ENCODE assay signal across 3 cellular contexts in genomic region chr7:47241112-47242065, GRCh38.
TF ChIP-seq lines count a peak whose summit lies in the region.

No MANE protein-coding gene starts in this region.

TF ChIP-seq in liver, 16 proteins besides CTCF, POLR2A, EP300 and RAD21:
- TF ChIP-seq NR2F2 (IDR thresholded peaks at IDR 0.05) (peak; percentile 21), SP1 (IDR thresholded peaks at IDR 0.05) (no peak), TAF1 (conservative IDR thresholded peaks at IDR 0.05) (no peak)

TF ChIP-seq in HepG2, 621 proteins besides CTCF, POLR2A, EP300 and RAD21:
- TF ChIP-seq ELF1 (CRISPR knock-in tag; IDR thresholded peaks at IDR 0.05) (no peak), ZNF552 (CRISPR knock-in tag; IDR thresholded peaks at IDR 0.05; ENCODE audit: borderline replicate concordance) (no peak), HNRNPUL1 (IDR thresholded peaks at IDR 0.05; ENCODE audit: low read depth, low read length) (no peak), RARA (CRISPR knock-in tag; IDR thresholded peaks at IDR 0.05) (no peak), NKX3-1 (CRISPR knock-in tag; IDR thresholded peaks at IDR 0.05) (no peak), ZNF407 (CRISPR knock-in tag; IDR thresholded peaks at IDR 0.05; ENCODE audit: not compliant biosample characterization) (no peak), LCORL (IDR thresholded peaks at IDR 0.05) (no peak), LCORL (CRISPR knock-in tag; IDR thresholded peaks at IDR 0.05) (no peak), ZNF530 (CRISPR knock-in tag; IDR thresholded peaks at IDR 0.05; ENCODE audit: low read depth) (no peak), ARID2 (CRISPR knock-in tag; IDR thresholded peaks at IDR 0.05; ENCODE audit: borderline replicate concordance) (no peak), NFYB (CRISPR knock-in tag; IDR thresholded peaks at IDR 0.05) (no peak), PCBP1 (IDR thresholded peaks at IDR 0.05; ENCODE audit: borderline replicate concordance, low read depth, low read length) (no peak), EZH2 (conservative IDR thresholded peaks at IDR 0.05; ENCODE audit: low read depth, low read length) (no peak), FOXC1 (CRISPR knock-in tag; IDR thresholded peaks at IDR 0.05; ENCODE audit: borderline replicate concordance) (no peak), ZBTB38 (CRISPR knock-in tag; IDR thresholded peaks at IDR 0.05) (no peak)

TF ChIP-seq in endothelial cell of umbilical vein, 7 proteins besides CTCF, POLR2A, EP300 and RAD21:
- TF ChIP-seq JUN (IDR thresholded peaks at IDR 0.05; ENCODE audit: borderline replicate concordance, insufficient read depth, insufficient read length, low read depth), result no peak
- TF ChIP-seq, protein P1, sequence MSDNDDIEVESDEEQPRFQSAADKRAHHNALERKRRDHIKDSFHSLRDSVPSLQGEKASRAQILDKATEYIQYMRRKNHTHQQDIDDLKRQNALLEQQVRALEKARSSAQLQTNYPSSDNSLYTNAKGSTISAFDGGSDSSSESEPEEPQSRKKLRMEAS (IDR thresholded peaks at IDR 0.05; ENCODE audit: insufficient read depth, insufficient read length), result no peak
- TF ChIP-seq GATA2 (IDR thresholded peaks at IDR 0.05; ENCODE audit: insufficient read depth, insufficient read length, low read depth, low read length), result no peak
- TF ChIP-seq POLR2AphosphoS5 (IDR thresholded peaks at IDR 0.05; ENCODE audit: insufficient read depth, low read depth, low read length), result no peak
- TF ChIP-seq FOS (IDR thresholded peaks at IDR 0.05; ENCODE audit: borderline replicate concordance, insufficient read depth, low read length), result peak; percentile 49
- no peak for TF ChIP-seq MYC (IDR thresholded peaks at IDR 0.05; ENCODE audit: low read depth, low read length)
